1 cellular context compared by ENCODE assay signal in the genomic region with DNA sequence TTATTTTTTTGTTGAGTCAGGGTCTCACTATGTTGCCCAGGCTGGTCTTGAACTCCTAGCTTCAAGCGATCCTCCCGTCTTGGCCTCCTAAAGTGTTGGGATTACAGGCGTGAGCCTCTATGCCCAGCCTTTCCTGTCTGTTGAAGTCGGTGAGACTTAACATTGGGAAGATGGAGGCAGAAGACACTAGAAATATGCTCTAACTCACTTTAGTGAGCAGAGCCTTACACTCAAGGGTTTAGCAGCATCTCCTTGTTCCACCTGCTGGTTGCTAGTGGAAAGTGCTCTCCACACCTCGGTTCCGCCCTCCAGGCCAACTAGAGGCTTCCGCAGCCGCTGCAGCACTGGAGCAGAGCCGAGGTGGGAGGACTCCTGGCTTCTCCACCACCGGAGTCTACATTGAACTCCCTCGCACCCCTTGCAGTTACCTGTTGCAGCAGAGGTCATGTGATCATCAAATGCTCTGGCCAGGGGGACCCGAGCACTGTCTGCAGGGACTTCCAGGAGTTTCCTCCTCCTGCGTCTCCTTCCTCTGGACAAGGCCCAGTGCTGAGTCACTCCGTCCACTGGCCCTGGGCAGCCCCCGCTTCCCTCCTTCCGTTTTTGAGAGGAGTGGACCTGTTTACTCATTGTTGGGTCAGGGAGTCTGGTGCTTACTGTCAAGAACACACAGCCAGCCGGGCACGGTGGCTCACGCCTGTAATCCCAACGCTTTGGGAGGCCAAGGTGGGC.
TF ChIP-seq lines count a peak whose summit lies in the region.

No MANE protein-coding gene starts in this region.

TF ChIP-seq in H1, 55 proteins besides CTCF, POLR2A, EP300 and RAD21 (continued from another document):
- TF ChIP-seq, protein P1, sequence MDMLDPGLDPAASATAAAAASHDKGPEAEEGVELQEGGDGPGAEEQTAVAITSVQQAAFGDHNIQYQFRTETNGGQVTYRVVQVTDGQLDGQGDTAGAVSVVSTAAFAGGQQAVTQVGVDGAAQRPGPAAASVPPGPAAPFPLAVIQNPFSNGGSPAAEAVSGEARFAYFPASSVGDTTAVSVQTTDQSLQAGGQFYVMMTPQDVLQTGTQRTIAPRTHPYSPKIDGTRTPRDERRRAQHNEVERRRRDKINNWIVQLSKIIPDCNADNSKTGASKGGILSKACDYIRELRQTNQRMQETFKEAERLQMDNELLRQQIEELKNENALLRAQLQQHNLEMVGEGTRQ (IDR thresholded peaks at IDR 0.05; ENCODE audit: low read length), result no peak
- no peak for TF ChIP-seq RFX5 (IDR thresholded peaks at IDR 0.05; ENCODE audit: borderline replicate concordance, low read depth, low read length)
- TF ChIP-seq SIX5 (IDR thresholded peaks at IDR 0.05; ENCODE audit: low read depth, low read length), result no peak
- TF ChIP-seq NRF1 (IDR thresholded peaks at IDR 0.05; ENCODE audit: low read depth, low read length), result no peak
- TF ChIP-seq BRCA1 (IDR thresholded peaks at IDR 0.05; ENCODE audit: low read depth, low read length), result no peak
- no peak for TF ChIP-seq TAF7 (optimal IDR thresholded peaks at IDR 0.05; ENCODE audit: borderline replicate concordance, low read depth, low read length)
- TF ChIP-seq ASH2L (IDR thresholded peaks at IDR 0.05; ENCODE audit: low read length), result no peak
- no peak for TF ChIP-seq KDM4A (IDR thresholded peaks at IDR 0.05; ENCODE audit: low read depth, low read length, severe bottlenecking)
- no peak for TF ChIP-seq JUND (IDR thresholded peaks at IDR 0.05; ENCODE audit: low read length)
- 0 out of 2 replicates have a peak, but pooled peaks have one; percentile 61 for TF ChIP-seq SP4 (IDR thresholded peaks at IDR 0.05; ENCODE audit: low read length)
- no peak for TF ChIP-seq TEAD4 (IDR thresholded peaks at IDR 0.05; ENCODE audit: low read depth, low read length)
- TF ChIP-seq, protein P2, sequence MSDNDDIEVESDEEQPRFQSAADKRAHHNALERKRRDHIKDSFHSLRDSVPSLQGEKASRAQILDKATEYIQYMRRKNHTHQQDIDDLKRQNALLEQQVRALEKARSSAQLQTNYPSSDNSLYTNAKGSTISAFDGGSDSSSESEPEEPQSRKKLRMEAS (IDR thresholded peaks at IDR 0.05), result peak; percentile 38; the same call in 1 of the 2 replicates
